In genomic region chr12:121893901-121894540, GRCh38 we compare ENCODE assay signal across 9 cellular contexts.
DNase-seq lines count a peak whose midpoint lies in the region; ATAC-seq lines count a peak whose summit lies in the region.
"Had no signal": no experiment of that assay in that cellular context is flagged by ENCODE, and none has a peak within 500 bp of the region (broad histone marks: within the 10 kb centered on the region; RNA-seq: fewer than 3 reads in every experiment).

No MANE protein-coding gene starts in this region.

- peak overlapping the region; percentile 28 for H3K27ac ChIP-seq in epithelial cell of prostate
- H3K27ac ChIP-seq: neutrophil had no signal

- ATAC-seq in HG03280 (IDR thresholded peaks at IDR 0.05; ENCODE audit: unreplicated experiment) (no peak), GM18498 (IDR thresholded peaks at IDR 0.05; ENCODE audit: unreplicated experiment) (no peak)

- DNase-seq in NCI-H2029 (lab: John Stamatoyannopoulos, UW) (peak; percentile 15), NCI-H2029 treated with DMSO at 0.1 percent for 48 hours (lab: John Stamatoyannopoulos, UW) (no peak), RPMI8226 (peak; percentile 21), epithelial cell of prostate (ENCODE audit: low read depth, low spot score) (peak; percentile 37), NK-92 (lab: John Stamatoyannopoulos, UW; ENCODE audit: unreplicated experiment) (no peak)
- DNase-seq in stimulated activated CD8-positive, alpha-beta memory T cell treated with anti-CD3 and anti-CD28 coated beads, Interleukin-4, amount 100 ng/mL, for 48 hours = peak; percentile 41

Comparison
In these comparisons a context has a peak if more than half of its experiments do, and no peak if none do; other contexts are left out.
1. DNase-seq: peak in NCI-H2029 (single experiment), RPMI8226 (single experiment), epithelial cell of prostate (single experiment) and stimulated activated CD8-positive, alpha-beta memory T cell treated with anti-CD3 and anti-CD28 coated beads, Interleukin-4, amount 100 ng/mL, for 48 hours (single experiment); none in NCI-H2029 treated with DMSO at 0.1 percent for 48 hours (single experiment) and NK-92 (single experiment).